ENCODE assay signal across 14 cellular contexts in genomic region chr18:46821856-46822711, GRCh38.
DNase-seq lines count a peak whose midpoint lies in the region; ATAC-seq and TF ChIP-seq lines count a peak whose summit lies in the region.
"Had no signal": no experiment of that assay in that cellular context is flagged by ENCODE, and none has a peak within 500 bp of the region (broad histone marks: within the 10 kb centered on the region; RNA-seq: fewer than 3 reads in every experiment).

No MANE protein-coding gene starts in this region.

- H3K4me3 Mint-ChIP-seq in activated CD4-positive, alpha-beta T cell treated with anti-CD3 and anti-CD28 coated beads, Interleukin-2, amount 10 ng/mL, durations not matched to agents 24 days and 14 days = peak overlapping the region; percentile 13
- no peak overlapping the region for H3K4me3 Mint-ChIP-seq in activated CD4-positive, alpha-beta T cell treated with anti-CD3 and anti-CD28 coated beads, Interleukin-2, amount 10 ng/mL, durations not matched to agents 7 days and 5 days
- no peak overlapping the region for H3K4me3 Mint-ChIP-seq in activated T-helper 2 cell treated with anti-CD3 and anti-CD28 coated beads, Interferon-gamma antibody, Interleukin-2, Interleukin-4, amounts not matched to agents 10 μg/mL and 5 μg/mL and 100 μg/mL, durations not matched to agents 14 hours and 24 hours and 36 hours (ENCODE audit: low read depth)

- H3K36me3 Mint-ChIP-seq in activated CD4-positive, alpha-beta T cell treated with anti-CD3 and anti-CD28 coated beads, Interleukin-2, amount 10 ng/mL, durations not matched to agents 24 days and 14 days (ENCODE audit: low read depth) = peaks cover 23% of the 10 kb centered on the region
- H3K36me3 Mint-ChIP-seq in activated CD4-positive, alpha-beta T cell treated with anti-CD3 and anti-CD28 coated beads, Interleukin-2, amount 10 ng/mL, durations not matched to agents 7 days and 5 days (ENCODE audit: low read depth) = peaks cover 18% of the 10 kb centered on the region
- H3K36me3 Mint-ChIP-seq in activated T-helper 2 cell treated with anti-CD3 and anti-CD28 coated beads, Interferon-gamma antibody, Interleukin-2, Interleukin-4, amounts not matched to agents 10 μg/mL and 5 μg/mL and 100 μg/mL, durations not matched to agents 14 hours and 24 hours and 36 hours (ENCODE audit: low read depth) = peaks cover 31% of the 10 kb centered on the region

- no peak for ATAC-seq in psoas muscle

- no peaks in the 10 kb centered on the region for H3K9me3 ChIP-seq in psoas muscle

- peaks cover 5% of the 10 kb centered on the region for H3K9me3 Mint-ChIP-seq in activated CD4-positive, alpha-beta T cell treated with anti-CD3 and anti-CD28 coated beads, Interleukin-2, amount 10 ng/mL, durations not matched to agents 24 days and 14 days
- no peaks in the 10 kb centered on the region for H3K9me3 Mint-ChIP-seq in activated CD4-positive, alpha-beta T cell treated with anti-CD3 and anti-CD28 coated beads, Interleukin-2, amount 10 ng/mL, durations not matched to agents 7 days and 5 days
- no peaks in the 10 kb centered on the region for H3K9me3 Mint-ChIP-seq in activated T-helper 2 cell treated with anti-CD3 and anti-CD28 coated beads, Interferon-gamma antibody, Interleukin-2, Interleukin-4, amounts not matched to agents 10 μg/mL and 5 μg/mL and 100 μg/mL, durations not matched to agents 14 hours and 24 hours and 36 hours

- H3K27me3 Mint-ChIP-seq in activated CD4-positive, alpha-beta T cell treated with anti-CD3 and anti-CD28 coated beads, Interleukin-2, amount 10 ng/mL, durations not matched to agents 24 days and 14 days = no peaks in the 10 kb centered on the region
- no peaks in the 10 kb centered on the region for H3K27me3 Mint-ChIP-seq in activated CD4-positive, alpha-beta T cell treated with anti-CD3 and anti-CD28 coated beads, Interleukin-2, amount 10 ng/mL, durations not matched to agents 7 days and 5 days
- no peaks in the 10 kb centered on the region for H3K27me3 Mint-ChIP-seq in activated T-helper 2 cell treated with anti-CD3 and anti-CD28 coated beads, Interferon-gamma antibody, Interleukin-2, Interleukin-4, amounts not matched to agents 10 μg/mL and 5 μg/mL and 100 μg/mL, durations not matched to agents 14 hours and 24 hours and 36 hours (ENCODE audit: low read depth)

- CTCF ChIA-PET in activated CD4-positive, alpha-beta T cell treated with anti-CD3 and anti-CD28 coated beads, Interleukin-2, amount 10 ng/mL, durations not matched to agents 7 days and 5 days (lab: Charles Lee) = interaction anchor here (1.2 kb wide), 1 partner anchor 15 kb away, joined by 3 read pairs; no protein-coding TSS in a partner anchor

- WGBS in psoas muscle, 3 donors = 88 to 94% (median 90%) methylated on average over 3 of the region's 3 CpGs

- H3K27ac Mint-ChIP-seq in activated CD4-positive, alpha-beta T cell treated with anti-CD3 and anti-CD28 coated beads, Interleukin-2, amount 10 ng/mL, durations not matched to agents 24 days and 14 days = peak overlapping the region; percentile 78
- no peak overlapping the region for H3K27ac Mint-ChIP-seq in activated CD4-positive, alpha-beta T cell treated with anti-CD3 and anti-CD28 coated beads, Interleukin-2, amount 10 ng/mL, durations not matched to agents 7 days and 5 days
- peak overlapping the region; percentile 78 for H3K27ac Mint-ChIP-seq in activated T-helper 2 cell treated with anti-CD3 and anti-CD28 coated beads, Interferon-gamma antibody, Interleukin-2, Interleukin-4, amounts not matched to agents 10 μg/mL and 5 μg/mL and 100 μg/mL, durations not matched to agents 14 hours and 24 hours and 36 hours

- H3K4me1 Mint-ChIP-seq in activated CD4-positive, alpha-beta T cell treated with anti-CD3 and anti-CD28 coated beads, Interleukin-2, amount 10 ng/mL, durations not matched to agents 24 days and 14 days = peaks cover 11% of the 10 kb centered on the region
- peaks cover 8% of the 10 kb centered on the region for H3K4me1 Mint-ChIP-seq in activated CD4-positive, alpha-beta T cell treated with anti-CD3 and anti-CD28 coated beads, Interleukin-2, amount 10 ng/mL, durations not matched to agents 7 days and 5 days
- peaks cover 15% of the 10 kb centered on the region for H3K4me1 Mint-ChIP-seq in activated T-helper 2 cell treated with anti-CD3 and anti-CD28 coated beads, Interferon-gamma antibody, Interleukin-2, Interleukin-4, amounts not matched to agents 10 μg/mL and 5 μg/mL and 100 μg/mL, durations not matched to agents 14 hours and 24 hours and 36 hours (ENCODE audit: low read depth)

- peaks cover 0 to 22% of the 10 kb centered on the region in 2 donors for H3K36me3 ChIP-seq in psoas muscle (ENCODE audit: insufficient read depth in 1 of 2, low read depth in 1 of 2)

- intact Hi-C loops in activated CD4-positive, alpha-beta T cell treated with anti-CD3 and anti-CD28 coated beads, Interleukin-2, amount 10 ng/mL, durations not matched to agents 24 days and 14 days (cut with micrococcal nuclease) = loop anchor here (5.0 kb wide), 2 partner anchors 70 to 95 kb away; partner anchors contain the start of genes KATNAL2 and PIAS2
- intact Hi-C loops in activated T-helper 2 cell treated with anti-CD3 and anti-CD28 coated beads, Interferon-gamma antibody, Interleukin-2, Interleukin-4, amounts not matched to agents 10 μg/mL and 5 μg/mL and 100 μg/mL, durations not matched to agents 14 hours and 24 hours and 36 hours (cut with micrococcal nuclease) = loop anchor here (5.0 kb wide), 1 partner anchor 95 kb away; the partner anchor contains the start of genes KATNAL2 and PIAS2
- intact Hi-C loops in psoas muscle (cut with DNase I) = no loop called here

- POLR2A ChIA-PET in activated CD4-positive, alpha-beta T cell treated with anti-CD3 and anti-CD28 coated beads, Interleukin-2, amount 10 ng/mL, durations not matched to agents 7 days and 5 days (lab: Charles Lee) = no interaction called here

- TF ChIP-seq CTCF in psoas muscle (IDR thresholded peaks at IDR 0.05) = no peak

- H3K4me1 ChIP-seq in psoas muscle = peaks cover 16% of the 10 kb centered on the region

- H3K27ac ChIP-seq in psoas muscle = peak overlapping the region; percentile 73

- no peaks in the 10 kb centered on the region for H3K27me3 ChIP-seq in psoas muscle (ENCODE audit: insufficient read depth in 3 of 3, low read length in 2 of 3)

- no peak for DNase-seq in activated CD4-positive, alpha-beta T cell treated with anti-CD3 and anti-CD28 coated beads, Interleukin-2, amount 10 ng/mL, durations not matched to agents 24 days and 14 days
- no peak for DNase-seq in activated CD4-positive, alpha-beta T cell treated with anti-CD3 and anti-CD28 coated beads, Interleukin-2, amount 10 ng/mL, durations not matched to agents 7 days and 5 days
- DNase-seq in MV-4-11 (lab: John Stamatoyannopoulos, UW) = peak; percentile 19
- no peak for DNase-seq in activated T-helper 2 cell treated with anti-CD3 and anti-CD28 coated beads, Interferon-gamma antibody, Interleukin-2, Interleukin-4, amounts not matched to agents 10 μg/mL and 5 μg/mL and 100 μg/mL, durations not matched to agents 14 hours and 24 hours and 36 hours (ENCODE audit: low spot score)
- no peak for DNase-seq in psoas muscle
- no peak for DNase-seq in GOT3 (lab: John Stamatoyannopoulos, UW)
- no peak for DNase-seq in erythroblast (lab: John Stamatoyannopoulos, UW)
- no peak for DNase-seq in NCI-H2171 (lab: John Stamatoyannopoulos, UW)
- DNase-seq: C1 segment of cervical spinal cord, HCEC 1CT, NCI-H1930, NCI-H2171 treated with DMSO at 0.1 percent for 48 hours, NCI-H510A treated with DMSO at 0.1 percent for 48 hours, SHP77 had no signal

- no peak for TF ChIP-seq POLR2A in erythroblast (IDR thresholded peaks at IDR 0.05; ENCODE audit: low read length)

- no peak overlapping the region for H3K4me3 ChIP-seq in psoas muscle

Comparison
In these comparisons a context has a peak if more than half of its experiments do, and no peak if none do; other contexts are left out.
1. intact Hi-C loops: an anchor here in activated CD4-positive, alpha-beta T cell treated with anti-CD3 and anti-CD28 coated beads, Interleukin-2, amount 10 ng/mL, durations not matched to agents 24 days and 14 days (5.0 kb wide) and activated T-helper 2 cell treated with anti-CD3 and anti-CD28 coated beads, Interferon-gamma antibody, Interleukin-2, Interleukin-4, amounts not matched to agents 10 μg/mL and 5 μg/mL and 100 μg/mL, durations not matched to agents 14 hours and 24 hours and 36 hours (5.0 kb wide); none called in psoas muscle.